ENCODE assay signal across 30 cellular contexts in the genomic region with DNA sequence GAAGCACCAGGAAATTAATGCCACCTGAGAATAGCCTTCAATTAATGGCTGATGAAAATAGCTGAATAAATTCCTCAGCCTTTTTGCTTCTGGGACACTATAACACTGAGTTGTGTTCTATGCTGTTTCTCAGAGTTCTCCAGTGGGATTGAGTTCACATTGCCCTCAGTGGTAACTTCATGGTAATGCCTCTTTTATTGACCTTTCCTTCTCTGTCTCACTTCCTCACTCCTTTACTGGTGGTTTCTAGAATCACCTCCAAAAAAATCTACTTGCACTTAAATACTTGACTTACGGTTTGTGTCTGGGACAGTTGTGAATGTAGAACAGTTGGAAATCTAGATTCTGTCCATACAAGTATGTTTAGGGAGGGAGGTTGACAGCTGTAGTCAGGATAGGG.
DNase-seq lines count a peak whose midpoint lies in the region; ATAC-seq and TF ChIP-seq lines count a peak whose summit lies in the region.
"Had no signal": no experiment of that assay in that cellular context is flagged by ENCODE, and none has a peak within 500 bp of the region (broad histone marks: within the 10 kb centered on the region; RNA-seq: fewer than 3 reads in every experiment).

No MANE protein-coding gene starts in this region.

- no peak for TF ChIP-seq CTCF in tibial nerve (IDR thresholded peaks at IDR 0.05)

- no peaks in the 10 kb centered on the region for H3K27me3 ChIP-seq in tibial nerve
- H3K27me3 ChIP-seq: BE2C had no signal

- no peak for DNase-seq in stimulated activated naive B cell treated with anti-CD40 and anti-IgM and Interleukin-4, amounts not matched to agents 10 μg/mL and 1 μg/mL and 100 μg/mL, for 72 hours
- DNase-seq in tibial nerve (ENCODE audit: low spot score in 2 of 2) = no peak
- no peak for DNase-seq in DMS153 (lab: John Stamatoyannopoulos, UW)
- DNase-seq: 8988T; ACHN; AML-193; BE2C; C1 segment of cervical spinal cord; Caco-2; Calu3; CD4-positive, alpha-beta memory T cell; CD4-positive, alpha-beta T cell; CD4-positive, CD25-positive, alpha-beta regulatory T cell; CD8-positive, alpha-beta memory T cell; CD8-positive, alpha-beta T cell; COR-L47; DMS 273 treated with DMSO at 0.1 percent for 48 hours; DMS53; DMS79; DMS79 treated with DMSO at 0.1 percent for 48 hours; DND-41; EL had no signal

- peak overlapping the region; percentile 9 for H3K27ac Mint-ChIP-seq in stimulated activated memory B cell treated with anti-CD40 and anti-IgM and Interleukin-4, amounts not matched to agents 10 μg/mL and 1 μg/mL and 100 μg/mL, for 72 hours
- no peak overlapping the region for H3K27ac Mint-ChIP-seq in stimulated activated naive B cell treated with anti-CD40 and anti-IgM and Interleukin-4, amounts not matched to agents 10 μg/mL and 1 μg/mL and 100 μg/mL, for 72 hours
- H3K27ac Mint-ChIP-seq: B cell; CD4-positive, alpha-beta memory T cell; CD4-positive, alpha-beta T cell; CD4-positive, CD25-positive, alpha-beta regulatory T cell; CD8-positive, alpha-beta memory T cell; CD8-positive, alpha-beta T cell had no signal

- H3K36me3 ChIP-seq in tibial nerve = no peaks in the 10 kb centered on the region
- H3K36me3 ChIP-seq: BE2C; BLaER1; BLaER1 treated with 17β-estradiol and CSF1 and Interleukin-3, amounts not matched to agents 10 nM and 100 nM had no signal

- no peak for ATAC-seq in stimulated activated memory B cell treated with anti-CD40 and anti-IgM and Interleukin-4, amounts not matched to agents 10 μg/mL and 1 μg/mL and 100 μg/mL, for 72 hours
- peak; percentile 61 to 72 for ATAC-seq in stimulated activated naive B cell treated with anti-CD40 and anti-IgM and Interleukin-4, amounts not matched to agents 10 μg/mL and 1 μg/mL and 100 μg/mL, for 72 hours (replicated peaks)
- ATAC-seq: A549; CD8-positive, alpha-beta T cell had no signal

- H3K4me3 ChIP-seq in tibial nerve = no peak overlapping the region
- H3K4me3 ChIP-seq: A549; BLaER1; BLaER1 treated with 17β-estradiol and CSF1 and Interleukin-3, amounts not matched to agents 10 nM and 100 nM had no signal

- no peaks in the 10 kb centered on the region for H3K27me3 Mint-ChIP-seq in stimulated activated memory B cell treated with anti-CD40 and anti-IgM and Interleukin-4, amounts not matched to agents 10 μg/mL and 1 μg/mL and 100 μg/mL, for 72 hours
- H3K27me3 Mint-ChIP-seq in stimulated activated naive B cell treated with anti-CD40 and anti-IgM and Interleukin-4, amounts not matched to agents 10 μg/mL and 1 μg/mL and 100 μg/mL, for 72 hours = peaks cover 0 to 4% of the 10 kb centered on the region in 2 donors
- H3K27me3 Mint-ChIP-seq: B cell; CD4-positive, alpha-beta memory T cell; CD4-positive, alpha-beta T cell; CD4-positive, CD25-positive, alpha-beta regulatory T cell had no signal

- H3K4me3 Mint-ChIP-seq in stimulated activated memory B cell treated with anti-CD40 and anti-IgM and Interleukin-4, amounts not matched to agents 10 μg/mL and 1 μg/mL and 100 μg/mL, for 72 hours = no peak overlapping the region
- no peak overlapping the region for H3K4me3 Mint-ChIP-seq in stimulated activated naive B cell treated with anti-CD40 and anti-IgM and Interleukin-4, amounts not matched to agents 10 μg/mL and 1 μg/mL and 100 μg/mL, for 72 hours
- H3K4me3 Mint-ChIP-seq: B cell; CD14-positive monocyte; CD4-positive, alpha-beta memory T cell; CD4-positive, alpha-beta T cell; CD4-positive, CD25-positive, alpha-beta regulatory T cell; CD8-positive, alpha-beta memory T cell; CD8-positive, alpha-beta T cell had no signal

- 100% methylated on average over 1 of the region's 1 CpG for WGBS in tibial nerve, 2 donors

- TF ChIP-seq POLR2A in tibial nerve (IDR thresholded peaks at IDR 0.05) = no peak

- TF ChIP-seq EP300 in tibial nerve (IDR thresholded peaks at IDR 0.05) = no peak

- peaks cover 4% of the 10 kb centered on the region for H3K9me3 Mint-ChIP-seq in stimulated activated memory B cell treated with anti-CD40 and anti-IgM and Interleukin-4, amounts not matched to agents 10 μg/mL and 1 μg/mL and 100 μg/mL, for 72 hours
- peaks cover 3 to 4% of the 10 kb centered on the region in 2 donors for H3K9me3 Mint-ChIP-seq in stimulated activated naive B cell treated with anti-CD40 and anti-IgM and Interleukin-4, amounts not matched to agents 10 μg/mL and 1 μg/mL and 100 μg/mL, for 72 hours
- H3K9me3 Mint-ChIP-seq: CD4-positive, alpha-beta memory T cell; CD4-positive, alpha-beta T cell; CD8-positive, alpha-beta memory T cell; CD8-positive, alpha-beta T cell had no signal

- H3K9me3 ChIP-seq in tibial nerve = no peaks in the 10 kb centered on the region
- H3K9me3 ChIP-seq: A549; BE2C; BLaER1; BLaER1 treated with 17β-estradiol and CSF1 and Interleukin-3, amounts not matched to agents 10 nM and 100 nM; Caco-2 had no signal

- no peaks in the 10 kb centered on the region for H3K36me3 Mint-ChIP-seq in stimulated activated memory B cell treated with anti-CD40 and anti-IgM and Interleukin-4, amounts not matched to agents 10 μg/mL and 1 μg/mL and 100 μg/mL, for 72 hours
- peaks cover 0 to 5% of the 10 kb centered on the region in 2 donors for H3K36me3 Mint-ChIP-seq in stimulated activated naive B cell treated with anti-CD40 and anti-IgM and Interleukin-4, amounts not matched to agents 10 μg/mL and 1 μg/mL and 100 μg/mL, for 72 hours
- H3K36me3 Mint-ChIP-seq: CD14-positive monocyte; CD4-positive, alpha-beta memory T cell; CD4-positive, CD25-positive, alpha-beta regulatory T cell; CD8-positive, alpha-beta T cell had no signal

- H3K4me1 Mint-ChIP-seq in stimulated activated memory B cell treated with anti-CD40 and anti-IgM and Interleukin-4, amounts not matched to agents 10 μg/mL and 1 μg/mL and 100 μg/mL, for 72 hours = peaks cover 22% of the 10 kb centered on the region
- peaks cover 7 to 38% of the 10 kb centered on the region in 2 donors for H3K4me1 Mint-ChIP-seq in stimulated activated naive B cell treated with anti-CD40 and anti-IgM and Interleukin-4, amounts not matched to agents 10 μg/mL and 1 μg/mL and 100 μg/mL, for 72 hours
- H3K4me1 Mint-ChIP-seq: CD14-positive monocyte; CD4-positive, alpha-beta memory T cell; CD8-positive, alpha-beta memory T cell had no signal

- H3K4me1 ChIP-seq in tibial nerve = no peaks in the 10 kb centered on the region
- H3K4me1 ChIP-seq: A549; BE2C; BLaER1; BLaER1 treated with 17β-estradiol and CSF1 and Interleukin-3, amounts not matched to agents 10 nM and 100 nM; Caco-2 had no signal

- no peak overlapping the region for H3K27ac ChIP-seq in tibial nerve
- H3K27ac ChIP-seq: 22Rv1; A549; BLaER1; BLaER1 treated with 17β-estradiol and CSF1 and Interleukin-3, amounts not matched to agents 10 nM and 100 nM; C4-2B had no signal
